ENCODE assay signal across 8 cellular contexts in the genomic region with DNA sequence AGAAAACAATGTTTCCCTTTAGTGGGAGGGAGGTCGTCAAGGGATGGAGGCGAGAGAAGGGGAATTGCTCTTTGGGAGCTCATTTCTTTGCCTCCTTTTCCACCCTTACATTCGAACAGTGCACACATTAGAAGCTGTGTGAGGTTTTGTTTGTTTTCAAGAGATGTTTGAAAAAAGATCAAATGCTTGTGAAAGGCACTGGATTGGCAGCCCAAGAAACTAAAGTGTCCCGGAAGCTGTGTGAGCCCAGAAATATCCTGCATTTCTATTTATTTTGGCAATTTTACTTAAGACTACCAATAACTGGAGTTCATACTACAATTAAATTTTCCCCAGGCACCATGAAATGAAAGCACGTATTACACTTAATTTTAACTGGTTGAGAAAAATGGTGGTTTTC.
"Had no signal": no experiment of that assay in that cellular context is flagged by ENCODE, and none has a peak within 500 bp of the region (broad histone marks: within the 10 kb centered on the region; RNA-seq: fewer than 3 reads in every experiment).

No MANE protein-coding gene starts in this region.

- H3K27ac ChIP-seq: HL-60 had no signal

- DNase-seq: H9, HCEC 1CT, IMR-90 had no signal

- FAIRE-seq: H1, H54, K562 had no signal

- H2AFZ ChIP-seq: GM23338 had no signal

- H3K4me2 ChIP-seq: GM23338 had no signal

- ATAC-seq: GM23338, K562 had no signal

- H3K4me3 ChIP-seq: GM23338, K562 had no signal
